Comparison of ENCODE assay signal across 1 cellular context in the genomic region with DNA sequence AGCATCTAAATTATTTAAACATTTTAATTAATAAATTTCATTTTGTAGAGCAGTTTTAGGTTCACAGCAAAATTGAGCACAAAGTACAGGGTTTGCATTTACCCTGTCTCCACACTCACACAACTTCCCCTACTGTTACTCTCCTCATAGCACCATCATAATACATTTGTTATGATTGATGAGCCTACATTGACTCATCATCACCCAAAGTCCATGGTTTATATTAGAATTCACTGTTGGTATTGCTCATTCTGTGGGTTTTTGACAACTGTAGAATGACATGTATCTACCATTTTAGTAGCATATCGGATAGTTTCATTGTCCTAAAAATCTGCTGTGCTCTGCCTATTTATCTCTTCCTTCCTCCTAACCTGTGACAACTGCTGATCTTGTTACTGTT.
TF ChIP-seq lines count a peak whose summit lies in the region.

No MANE protein-coding gene starts in this region.

TF ChIP-seq in SK-N-SH treated with all-trans-retinoic acid at 6 μM for 48 hours, 23 proteins besides CTCF, POLR2A, EP300 and RAD21 (continued from another document):
- TF ChIP-seq, protein P1, sequence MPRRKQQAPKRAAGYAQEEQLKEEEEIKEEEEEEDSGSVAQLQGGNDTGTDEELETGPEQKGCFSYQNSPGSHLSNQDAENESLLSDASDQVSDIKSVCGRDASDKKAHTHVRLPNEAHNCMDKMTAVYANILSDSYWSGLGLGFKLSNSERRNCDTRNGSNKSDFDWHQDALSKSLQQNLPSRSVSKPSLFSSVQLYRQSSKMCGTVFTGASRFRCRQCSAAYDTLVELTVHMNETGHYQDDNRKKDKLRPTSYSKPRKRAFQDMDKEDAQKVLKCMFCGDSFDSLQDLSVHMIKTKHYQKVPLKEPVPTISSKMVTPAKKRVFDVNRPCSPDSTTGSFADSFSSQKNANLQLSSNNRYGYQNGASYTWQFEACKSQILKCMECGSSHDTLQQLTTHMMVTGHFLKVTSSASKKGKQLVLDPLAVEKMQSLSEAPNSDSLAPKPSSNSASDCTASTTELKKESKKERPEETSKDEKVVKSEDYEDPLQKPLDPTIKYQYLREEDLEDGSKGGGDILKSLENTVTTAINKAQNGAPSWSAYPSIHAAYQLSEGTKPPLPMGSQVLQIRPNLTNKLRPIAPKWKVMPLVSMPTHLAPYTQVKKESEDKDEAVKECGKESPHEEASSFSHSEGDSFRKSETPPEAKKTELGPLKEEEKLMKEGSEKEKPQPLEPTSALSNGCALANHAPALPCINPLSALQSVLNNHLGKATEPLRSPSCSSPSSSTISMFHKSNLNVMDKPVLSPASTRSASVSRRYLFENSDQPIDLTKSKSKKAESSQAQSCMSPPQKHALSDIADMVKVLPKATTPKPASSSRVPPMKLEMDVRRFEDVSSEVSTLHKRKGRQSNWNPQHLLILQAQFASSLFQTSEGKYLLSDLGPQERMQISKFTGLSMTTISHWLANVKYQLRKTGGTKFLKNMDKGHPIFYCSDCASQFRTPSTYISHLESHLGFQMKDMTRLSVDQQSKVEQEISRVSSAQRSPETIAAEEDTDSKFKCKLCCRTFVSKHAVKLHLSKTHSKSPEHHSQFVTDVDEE (CRISPR knock-in tag; IDR thresholded peaks at IDR 0.05), result no peak
- TF ChIP-seq, protein P2, sequence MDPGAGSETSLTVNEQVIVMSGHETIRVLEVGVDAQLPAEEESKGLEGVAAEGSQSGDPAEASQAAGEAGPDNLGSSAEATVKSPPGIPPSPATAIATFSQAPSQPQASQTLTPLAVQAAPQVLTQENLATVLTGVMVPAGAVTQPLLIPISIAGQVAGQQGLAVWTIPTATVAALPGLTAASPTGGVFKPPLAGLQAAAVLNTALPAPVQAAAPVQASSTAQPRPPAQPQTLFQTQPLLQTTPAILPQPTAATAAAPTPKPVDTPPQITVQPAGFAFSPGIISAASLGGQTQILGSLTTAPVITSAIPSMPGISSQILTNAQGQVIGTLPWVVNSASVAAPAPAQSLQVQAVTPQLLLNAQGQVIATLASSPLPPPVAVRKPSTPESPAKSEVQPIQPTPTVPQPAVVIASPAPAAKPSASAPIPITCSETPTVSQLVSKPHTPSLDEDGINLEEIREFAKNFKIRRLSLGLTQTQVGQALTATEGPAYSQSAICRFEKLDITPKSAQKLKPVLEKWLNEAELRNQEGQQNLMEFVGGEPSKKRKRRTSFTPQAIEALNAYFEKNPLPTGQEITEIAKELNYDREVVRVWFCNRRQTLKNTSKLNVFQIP (CRISPR knock-in tag; IDR thresholded peaks at IDR 0.05; ENCODE audit: borderline replicate concordance, low read depth), result no peak
